ENCODE assay signal across 8 cellular contexts in the genomic region with DNA sequence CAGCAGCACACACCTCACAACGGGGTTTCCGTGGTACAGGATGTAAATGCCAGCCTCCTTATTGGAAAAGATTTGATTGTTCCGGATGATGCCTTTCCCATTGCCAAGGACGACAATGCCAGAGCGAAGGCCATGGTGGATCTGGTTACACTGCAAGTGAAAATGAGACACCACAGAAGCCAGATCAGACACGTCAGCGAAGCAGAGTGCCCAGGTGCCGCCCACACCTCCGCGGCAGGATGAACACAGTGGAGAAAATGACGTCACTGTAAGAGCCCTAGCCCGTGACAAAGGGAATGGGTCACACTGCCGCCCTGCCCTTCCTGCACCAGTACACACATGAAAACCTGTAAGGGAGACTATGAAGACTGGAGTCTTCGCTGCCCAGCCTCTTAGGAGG. TPM values are rescaled to one million over a fixed set of nuclear protein-coding genes. Genes with fewer than 3 reads are reported as not detected.
DNase-seq lines count a peak whose midpoint lies in the region; ATAC-seq and TF ChIP-seq lines count a peak whose summit lies in the region.

No MANE protein-coding gene starts in this region.

- CTCF ChIA-PET in HEK293 (lab: Yijun Ruan, JAX) (no interaction called here), mammary epithelial cell (lab: Charles Lee; ENCODE audit: low non-redundant PET) (no interaction called here)

- DNase-seq in T-helper 22 cell (ENCODE audit: low read depth) (peak; percentile 61), mammary epithelial cell (peak; percentile 93), AG20443 (ENCODE audit: low spot score) (no peak), omental fat pad (ENCODE audit: low spot score) (no peak), posterior vena cava (ENCODE audit: low spot score) (no peak), NCI-H526 (lab: John Stamatoyannopoulos, UW) (no peak)
- peak; percentile 65 to 69 for DNase-seq in stimulated activated CD4-positive, alpha-beta T cell treated with anti-CD3 and anti-CD28 coated beads, Interleukin-2, amount 100 ng/mL, for 48 hours

- in situ Hi-C loops in mammary epithelial cell (cut with MboI; ENCODE audit: low sequenced_read_pairs in 2 of 2): no loop called here

- no peaks in the 10 kb centered on the region for H3K9me3 ChIP-seq in HEK293 (ENCODE audit: control insufficient read depth, insufficient read depth, low read depth, low read length)
- H3K9me3 ChIP-seq in mammary epithelial cell (replicated peaks; ENCODE audit: insufficient read depth, low read length): no peaks in the 10 kb centered on the region

- peak overlapping the region; percentile 82 for H2AFZ ChIP-seq in mammary epithelial cell (ENCODE audit: low read depth, low read length)

- TF ChIP-seq CTCF in HEK293 (tag by site-specific recombination; IDR thresholded peaks at IDR 0.05) (no peak), mammary epithelial cell (conservative IDR thresholded peaks at IDR 0.05 in 1 of 2, IDR thresholded peaks at IDR 0.05 in 1 of 2; ENCODE audit: extremely low read depth in 1 of 2, insufficient read depth in 1 of 2, low read depth in 1 of 2, low read length in 2 of 2) (no peak), omental fat pad (IDR thresholded peaks at IDR 0.05) (no peak)

- H3K36me3 ChIP-seq in HEK293 (ENCODE audit: control insufficient read depth in 2 of 2, insufficient read depth in 1 of 2, low read length in 2 of 2) (peaks cover 0 to 71% of the 10 kb centered on the region in 2 experiments; a peak in 2 of 3 replicates), mammary epithelial cell (ENCODE audit: insufficient read depth, low read length) (no peaks in the 10 kb centered on the region)

- peak overlapping the region; percentile 67 for H3K4me2 ChIP-seq in mammary epithelial cell (ENCODE audit: insufficient read depth, low read depth, low read length)

- H4K20me1 ChIP-seq in mammary epithelial cell (ENCODE audit: insufficient read depth, low read length): no peaks in the 10 kb centered on the region

- H3K27ac ChIP-seq in HEK293 (ENCODE audit: extremely low read depth, low read depth, low read length) (no peak overlapping the region), mammary epithelial cell (ENCODE audit: insufficient read depth, low read depth, low read length) (peak overlapping the region; percentile 56)

- dilution Hi-C loops in mammary epithelial cell (cut with HindIII; ENCODE audit: low sequenced_read_pairs): no loop called here

- BruUV-seq in mammary epithelial cell (replicated peaks; lab: Mats Ljungman, UMichigan): no TSS peak

- no peaks in the 10 kb centered on the region for H3K27me3 ChIP-seq in mammary epithelial cell (ENCODE audit: insufficient read depth, low read length)

- H3K4me3 ChIP-seq in HEK293 (ENCODE audit: low read depth, low read length) (no peak overlapping the region), mammary epithelial cell (replicated peaks in 1 of 3; ENCODE audit: insufficient read depth in 1 of 3, low read depth in 2 of 3, low read length in 3 of 3) (peak overlapping the region in 1 of 3 experiments; percentile 20)

- H3K9ac ChIP-seq in mammary epithelial cell (ENCODE audit: insufficient read depth, low read length): peak overlapping the region; percentile 53

- H3K4me1 ChIP-seq in HEK293 (ENCODE audit: control insufficient read depth, insufficient read depth, low read length): no peaks in the 10 kb centered on the region
- peaks cover 15% of the 10 kb centered on the region for H3K4me1 ChIP-seq in mammary epithelial cell (ENCODE audit: insufficient read depth, low read length)

- H3K79me2 ChIP-seq in mammary epithelial cell (ENCODE audit: insufficient read depth, low read length): no peaks in the 10 kb centered on the region

- intact Hi-C loops in mammary epithelial cell (cut with micrococcal nuclease): no loop called here
- intact Hi-C loops in posterior vena cava (cut with DNase I): no loop called here

- POLR2A ChIA-PET in HEK293 (lab: Yijun Ruan, JAX): no interaction called here

- no peak for ATAC-seq in omental fat pad (ENCODE audit: low FRiP score)

- 12% methylated on average over 14 of the region's 14 CpGs for WGBS in mammary epithelial cell (ENCODE audit: low coverage, missing lambda C conversion rate)

TF ChIP-seq in HEK293, 187 proteins besides CTCF, POLR2A, EP300 and RAD21:
- TF ChIP-seq ZNF777 (tag by site-specific recombination; IDR thresholded peaks at IDR 0.05; ENCODE audit: borderline replicate concordance): no peak
- 0 out of 2 replicates have a peak, but pooled peaks have one; percentile 18 for TF ChIP-seq ZFHX2 (tag by site-specific recombination; conservative IDR thresholded peaks at IDR 0.05)
- TF ChIP-seq, protein P1, sequence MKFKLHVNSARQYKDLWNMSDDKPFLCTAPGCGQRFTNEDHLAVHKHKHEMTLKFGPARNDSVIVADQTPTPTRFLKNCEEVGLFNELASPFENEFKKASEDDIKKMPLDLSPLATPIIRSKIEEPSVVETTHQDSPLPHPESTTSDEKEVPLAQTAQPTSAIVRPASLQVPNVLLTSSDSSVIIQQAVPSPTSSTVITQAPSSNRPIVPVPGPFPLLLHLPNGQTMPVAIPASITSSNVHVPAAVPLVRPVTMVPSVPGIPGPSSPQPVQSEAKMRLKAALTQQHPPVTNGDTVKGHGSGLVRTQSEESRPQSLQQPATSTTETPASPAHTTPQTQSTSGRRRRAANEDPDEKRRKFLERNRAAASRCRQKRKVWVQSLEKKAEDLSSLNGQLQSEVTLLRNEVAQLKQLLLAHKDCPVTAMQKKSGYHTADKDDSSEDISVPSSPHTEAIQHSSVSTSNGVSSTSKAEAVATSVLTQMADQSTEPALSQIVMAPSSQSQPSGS (tag by site-specific recombination; IDR thresholded peaks at IDR 0.05; ENCODE audit: low read depth): 0 out of 2 replicates have a peak, but pooled peaks have one; percentile 49
- peak; percentile 40; the same call in 1 of the 2 replicates for TF ChIP-seq ZNF600 (tag by site-specific recombination; IDR thresholded peaks at IDR 0.05)

RNA-seq across cellular contexts. Expression of a gene that starts 43.4 kb away (rescaled TPM):
- 10 to 100 TPM; 33.8 to 34.5 TPM for total RNA-seq in mammary epithelial cell
- polyA plus RNA-seq in mammary epithelial cell: 31.6 TPM
- polyA minus RNA-seq in mammary epithelial cell: 46.3 TPM
- total RNA-seq in omental fat pad: 10 to 100 TPM; 23.6 to 59.1 (median 41.6) TPM
- total RNA-seq in posterior vena cava: 10 to 100 TPM; 16.9 to 18.5 TPM

RNA-seq across cellular contexts. Expression of a gene that starts 47.1 kb away (rescaled TPM):
- total RNA-seq in mammary epithelial cell (10 to 100 TPM in 1 of 2 donors, 1 to 10 TPM in 1; 3.7 to 11.8 TPM), omental fat pad (10 to 100 TPM in 2 of 4 donors, 1 to 10 TPM in 2; 7.3 to 16.2 (median 9.2) TPM), posterior vena cava (1 to 10 TPM; 5.4 to 6.1 TPM)
- 3.9 TPM for polyA plus RNA-seq in mammary epithelial cell
- polyA minus RNA-seq in mammary epithelial cell: 12.2 TPM

Comparison
In these comparisons a context has a peak if more than half of its experiments do, and no peak if none do; other contexts are left out.
1. DNase-seq: peak in T-helper 22 cell (single experiment), mammary epithelial cell (single experiment) and stimulated activated CD4-positive, alpha-beta T cell treated with anti-CD3 and anti-CD28 coated beads, Interleukin-2, amount 100 ng/mL, for 48 hours (2 of 2); none in AG20443 (single experiment), omental fat pad (single experiment), posterior vena cava (single experiment) and NCI-H526 (0 of 2).